In genomic region chr19:6270076-6270745, GRCh38 we compare ENCODE assay signal across 21 cellular contexts. TPM values are rescaled to one million over a fixed set of nuclear protein-coding genes. Genes with fewer than 3 reads are reported as not detected.
DNase-seq lines count a peak whose midpoint lies in the region; ATAC-seq, FAIRE-seq and TF ChIP-seq lines count a peak whose summit lies in the region.
"Had no signal": no experiment of that assay in that cellular context is flagged by ENCODE, and none has a peak within 500 bp of the region (broad histone marks: within the 10 kb centered on the region; RNA-seq: fewer than 3 reads in every experiment).

No MANE protein-coding gene starts in this region.

- TF ChIP-seq CTCF in IMR-90 (conservative IDR thresholded peaks at IDR 0.05; ENCODE audit: low read depth, low read length) (no peak), lower lobe of right lung (IDR thresholded peaks at IDR 0.05) (no peak)

- ATAC-seq in IMR-90 (ENCODE audit: low read depth) (no peak), lower lobe of right lung (no peak)
- ATAC-seq in stimulated activated effector memory CD8-positive, alpha-beta T cell treated with anti-CD3 and anti-CD28 coated beads, Interleukin-12 subunit alpha, Interleukin-12 subunit beta, amount 100 ng/mL, for 72 hours: no peak
- ATAC-seq: activated CD8-positive, alpha-beta memory T cell treated with anti-CD3 and anti-CD28 coated beads, Interleukin-2, amount 10 ng/mL, durations not matched to agents 7 days and 5 days; GM12878; right cardiac atrium; T-cell had no signal

- no peak overlapping the region for H3K9ac ChIP-seq in IMR-90 (ENCODE audit: low read depth, low read length)

- H3K56ac ChIP-seq in IMR-90 (ENCODE audit: extremely low read depth, insufficient read depth, low read length): no peak overlapping the region

- BruUV-seq in IMR-90 (replicated peaks; lab: Mats Ljungman, UMichigan): no TSS peak

- peak overlapping the region; percentile 96 for H3K4ac ChIP-seq in IMR-90 (ENCODE audit: low read depth, low read length)

- 100% methylated on average over 2 of the region's 31 CpGs; no CpG with 5 or more reads in 1 of the 2 experiments for WGBS in IMR-90 (ENCODE audit: extremely low coverage in 2 of 2, insufficient read length in 1 of 2), 2 experiments
- WGBS in small intestine, 3 donors: 92 to 93% (median 93%) methylated on average over 31 of the region's 31 CpGs

- in situ Hi-C loops in IMR-90 (cut with MboI; ENCODE audit: low sequenced_read_pairs): loop anchor here (10.0 kb wide), 1 partner anchor 45 kb away; no protein-coding TSS in a partner anchor

- no peak overlapping the region for H4K5ac ChIP-seq in IMR-90 (ENCODE audit: low read depth, low read length)

- H2AFZ ChIP-seq in IMR-90 (replicated peaks; ENCODE audit: low read length, poor library complexity): no peak overlapping the region

- intact Hi-C loops in IMR-90 (cut with micrococcal nuclease) (loop anchor here (5.0 kb wide), 1 partner anchor 38 kb away; no protein-coding TSS in a partner anchor), lower lobe of right lung (cut with DNase I) (loop anchor here (5.0 kb wide), 1 partner anchor 33 kb away; no protein-coding TSS in a partner anchor)

- H3K9me1 ChIP-seq in IMR-90 (ENCODE audit: insufficient read depth, low read length): peaks cover 40% of the 10 kb centered on the region

- H2AK5ac ChIP-seq in IMR-90 (ENCODE audit: low read depth, low read length): peak overlapping the region; percentile 61

- peaks cover 45% of the 10 kb centered on the region for H3K36me3 Mint-ChIP-seq in stimulated activated effector memory CD8-positive, alpha-beta T cell treated with anti-CD3 and anti-CD28 coated beads, Interleukin-12 subunit alpha, Interleukin-12 subunit beta, amount 100 ng/mL, for 72 hours

- H3K4me3 ChIP-seq in IMR-90 (ENCODE audit: insufficient read depth, low read depth, low read length) (no peak overlapping the region), lower lobe of right lung (peak overlapping the region; percentile 11), small intestine (ENCODE audit: low read depth in 1 of 2, low read length in 2 of 2) (no peak overlapping the region)
- H3K4me3 ChIP-seq: GM12878 had no signal

- H2BK20ac ChIP-seq in IMR-90 (ENCODE audit: low read depth, low read length): no peak overlapping the region

- H3K4me2 ChIP-seq in IMR-90 (ENCODE audit: low read depth, low read length): no peak overlapping the region

- H3K18ac ChIP-seq in IMR-90 (ENCODE audit: low read depth, low read length): no peak overlapping the region

- peak overlapping the region; percentile 81; the same call in 1 of the 2 replicates for H3K27ac ChIP-seq in IMR-90 (ENCODE audit: insufficient read depth, low read length)
- H3K27ac ChIP-seq in lower lobe of right lung: peak overlapping the region; percentile 89
- H3K27ac ChIP-seq in small intestine (ENCODE audit: low read depth in 1 of 2, low read length in 1 of 2): no peak overlapping the region
- H3K27ac ChIP-seq: epithelial cell of prostate had no signal

- H4K8ac ChIP-seq in IMR-90 (ENCODE audit: low read depth in 2 of 2, low read length in 2 of 2): no peak overlapping the region

- no peak overlapping the region for H2BK5ac ChIP-seq in IMR-90 (ENCODE audit: low read depth, low read length, poor library complexity, severe bottlenecking)

- 0 out of 2 replicates have a peak overlapping the region, but pooled peaks have one; percentile 85 for H3K23ac ChIP-seq in IMR-90 (ENCODE audit: low read depth, low read length)

- no peak overlapping the region for H2AK9ac ChIP-seq in IMR-90 (replicated peaks; ENCODE audit: low read depth, low read length, poor library complexity)

- H2BK120ac ChIP-seq in IMR-90 (ENCODE audit: low read depth, low read length): no peak overlapping the region

- peaks cover 33% of the 10 kb centered on the region for H3K36me3 ChIP-seq in IMR-90 (ENCODE audit: control insufficient read depth, insufficient read depth, low read length)
- peaks cover 36% of the 10 kb centered on the region for H3K36me3 ChIP-seq in lower lobe of right lung
- H3K36me3 ChIP-seq in small intestine (ENCODE audit: control insufficient read depth in 2 of 2, insufficient read depth in 2 of 2, low read length in 2 of 2): peaks cover 2% of the 10 kb centered on the region in 2 donors

- peaks cover 38 to 92% of the 10 kb centered on the region in 2 experiments for H3K79me1 ChIP-seq in IMR-90 (ENCODE audit: low read depth in 1 of 2, low read length in 2 of 2)

- H3K4me1 Mint-ChIP-seq in stimulated activated effector memory CD8-positive, alpha-beta T cell treated with anti-CD3 and anti-CD28 coated beads, Interleukin-12 subunit alpha, Interleukin-12 subunit beta, amount 100 ng/mL, for 72 hours: peaks cover 49% of the 10 kb centered on the region
- H3K4me1 Mint-ChIP-seq: activated CD8-positive, alpha-beta memory T cell treated with anti-CD3 and anti-CD28 coated beads, Interleukin-2, amount 10 ng/mL, durations not matched to agents 7 days and 5 days had no signal

- TF ChIP-seq POLR2A in IMR-90 (IDR thresholded peaks at IDR 0.05; ENCODE audit: low read depth, low read length): no peak

- no peak overlapping the region for H2BK15ac ChIP-seq in IMR-90 (ENCODE audit: low read depth, low read length)

- peak overlapping the region; percentile 52 for H3K27ac Mint-ChIP-seq in stimulated activated effector memory CD8-positive, alpha-beta T cell treated with anti-CD3 and anti-CD28 coated beads, Interleukin-12 subunit alpha, Interleukin-12 subunit beta, amount 100 ng/mL, for 72 hours
- H3K27ac Mint-ChIP-seq: activated CD8-positive, alpha-beta memory T cell treated with anti-CD3 and anti-CD28 coated beads, Interleukin-2, amount 10 ng/mL, durations not matched to agents 7 days and 5 days; memory B cell had no signal

- H3K9me3 ChIP-seq in IMR-90 (ENCODE audit: control insufficient read depth, insufficient read depth, low read length) (no peaks in the 10 kb centered on the region), lower lobe of right lung (no peaks in the 10 kb centered on the region), small intestine (ENCODE audit: control insufficient read depth, low read depth) (no peaks in the 10 kb centered on the region)
- H3K9me3 ChIP-seq: BE2C had no signal

- dilution Hi-C loops in IMR-90 (cut with HindIII; ENCODE audit: low sequenced_read_pairs, unreplicated experiment): no loop called here

- no peak for FAIRE-seq in small intestine (lab: Jason Lieb, UNC)
- FAIRE-seq: D721Med, GM12878 had no signal

- POLR2A ChIA-PET in IMR-90 (lab: Charles Lee; ENCODE audit: unreplicated experiment): no interaction called here

- TF ChIP-seq RAD21 in IMR-90 (IDR thresholded peaks at IDR 0.05; ENCODE audit: low read length): no peak

- H3K4me1 ChIP-seq in IMR-90 (ENCODE audit: control insufficient read depth, insufficient read depth, low read length) (peaks cover 41% of the 10 kb centered on the region), lower lobe of right lung (peaks cover 85% of the 10 kb centered on the region), small intestine (ENCODE audit: control insufficient read depth in 2 of 2, insufficient read depth in 1 of 2, low read depth in 1 of 2, low read length in 1 of 2) (peaks cover 0 to 13% of the 10 kb centered on the region in 2 donors)

- H4K20me1 ChIP-seq in IMR-90 (ENCODE audit: insufficient read depth, low read length): peaks cover 64% of the 10 kb centered on the region

- DNase-seq in IMR-90: no peak
- peak; percentile 53 for DNase-seq in cerebellum (ENCODE audit: low spot score)
- DNase-seq in lower lobe of right lung: no peak
- no peak for DNase-seq in stimulated activated effector memory CD8-positive, alpha-beta T cell treated with anti-CD3 and anti-CD28 coated beads, Interleukin-12 subunit alpha, Interleukin-12 subunit beta, amount 100 ng/mL, for 72 hours (ENCODE audit: low spot score in 2 of 2)
- DNase-seq in LoVo (ENCODE audit: low spot score): no peak
- DNase-seq in small intestine: no peak
- DNase-seq in activated CD4-positive, CD25-positive, alpha-beta regulatory T cell (lab: John Stamatoyannopoulos, UW): no peak
- DNase-seq: activated CD8-positive, alpha-beta memory T cell treated with anti-CD3 and anti-CD28 coated beads, Interleukin-2, amount 10 ng/mL, durations not matched to agents 7 days and 5 days; activated effector memory CD4-positive, alpha-beta T cell treated with Interleukin-2 at 50 U/mL for 16 hours; BE2C; GDM1; NCI-H2081; NCI-H510A treated with DMSO at 0.1 percent for 48 hours; SHP77; T-cell had no signal

- CTCF ChIA-PET in IMR-90 (lab: Yijun Ruan, JAX): no interaction called here

- 0 out of 2 replicates have a peak overlapping the region, but pooled peaks have one; percentile 91 for H3K14ac ChIP-seq in IMR-90 (replicated peaks; ENCODE audit: low read depth, low read length)

- no peak overlapping the region for H3K4me3 Mint-ChIP-seq in stimulated activated effector memory CD8-positive, alpha-beta T cell treated with anti-CD3 and anti-CD28 coated beads, Interleukin-12 subunit alpha, Interleukin-12 subunit beta, amount 100 ng/mL, for 72 hours
- H3K4me3 Mint-ChIP-seq: activated CD8-positive, alpha-beta memory T cell treated with anti-CD3 and anti-CD28 coated beads, Interleukin-2, amount 10 ng/mL, durations not matched to agents 7 days and 5 days; IgD-negative memory B cell; memory B cell; T-cell had no signal

- no peaks in the 10 kb centered on the region for H3K9me3 Mint-ChIP-seq in stimulated activated effector memory CD8-positive, alpha-beta T cell treated with anti-CD3 and anti-CD28 coated beads, Interleukin-12 subunit alpha, Interleukin-12 subunit beta, amount 100 ng/mL, for 72 hours
- H3K9me3 Mint-ChIP-seq: IgD-negative memory B cell, memory B cell, T-cell had no signal

- H3K27me3 ChIP-seq in IMR-90 (ENCODE audit: control insufficient read depth, insufficient read depth, low read length) (no peaks in the 10 kb centered on the region), lower lobe of right lung (ENCODE audit: low read depth) (no peaks in the 10 kb centered on the region), small intestine (ENCODE audit: control insufficient read depth in 2 of 2, insufficient read depth in 2 of 2, low read length in 2 of 2) (no peaks in the 10 kb centered on the region)
- H3K27me3 ChIP-seq: BE2C had no signal

- peak overlapping the region; percentile 16; the same call in 1 of the 2 replicates for H4K91ac ChIP-seq in IMR-90 (ENCODE audit: insufficient read depth, low read depth, low read length)

TF ChIP-seq in IMR-90, 13 proteins besides CTCF, POLR2A, EP300 and RAD21:
- no peak for TF ChIP-seq BHLHE40 (IDR thresholded peaks at IDR 0.05; ENCODE audit: low read depth, low read length)

RNA-seq across cellular contexts. Expression of gene MLLT1, which starts 9.6 kb away (rescaled TPM):
- 1.3 and 1.7 TPM in 2 replicates for total RNA-seq in IMR-90 (2012; rRNA removed)
- polyA plus RNA-seq in IMR-90 (2012; rRNA removed): 30.6 and 45.4 TPM in 2 replicates
- polyA plus RNA-seq in IMR-90 (2012; cell fraction: cytosol; rRNA removed): 19.2 and 30.8 TPM in 2 replicates
- polyA plus RNA-seq in IMR-90 (2012; cell fraction: nucleus; rRNA removed; ENCODE audit: low replicate concordance): 39.7 and 78.9 TPM in 2 replicates
- 10.3 TPM for total RNA-seq in cerebellum
- total RNA-seq in lower lobe of right lung: 61.9 TPM
- polyA plus RNA-seq in small intestine: 10 to 100 TPM; 15.1 to 24.5 (median 19.2) TPM

Comparison
In these comparisons a context has a peak if more than half of its experiments do, and no peak if none do; other contexts are left out.
1. H3K27ac ChIP-seq: peak in IMR-90 (single experiment) and lower lobe of right lung (single experiment); none in small intestine (0 of 2).